ENCODE assay signal across 9 cellular contexts in the genomic region with DNA sequence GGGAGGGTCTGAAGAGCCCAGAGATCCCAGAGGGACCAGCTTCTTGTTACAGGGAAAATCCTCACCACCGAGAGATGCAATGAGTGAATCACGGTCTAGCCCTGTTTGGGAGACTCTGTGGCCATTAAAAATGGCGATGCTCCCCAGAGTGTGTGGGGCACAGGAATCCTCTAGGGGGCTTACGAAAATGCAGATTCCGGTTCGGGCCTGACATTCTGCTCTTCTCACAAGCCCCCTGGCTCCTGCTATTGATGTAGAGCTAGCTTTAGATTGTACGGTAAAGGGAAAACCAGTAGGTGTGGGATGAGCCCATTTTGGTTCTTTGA. TPM values are rescaled to one million over a fixed set of nuclear protein-coding genes. Genes with fewer than 3 reads are reported as not detected.
DNase-seq lines count a peak whose midpoint lies in the region; ATAC-seq lines count a peak whose summit lies in the region.
"Had no signal": no experiment of that assay in that cellular context is flagged by ENCODE, and none has a peak within 500 bp of the region (broad histone marks: within the 10 kb centered on the region; RNA-seq: fewer than 3 reads in every experiment).

No MANE protein-coding gene starts in this region.

- peaks cover 42% of the 10 kb centered on the region for H3K27me3 Mint-ChIP-seq in activated T-helper 1 cell treated with anti-CD3 and anti-CD28 coated beads, Interleukin-12 subunit alpha, Interleukin-12 subunit beta, Interleukin-2, Interleukin-4 antibody, amounts not matched to agents 30 ng/mL and 10 ng/mL and 1 ng/mL, durations not matched to agents 14 hours and 24 hours and 36 hours (ENCODE audit: insufficient read depth)
- peaks cover 79% of the 10 kb centered on the region for H3K27me3 Mint-ChIP-seq in stimulated activated memory B cell treated with anti-CD40 and anti-IgM and Interleukin-4, amounts not matched to agents 10 μg/mL and 1 μg/mL and 100 μg/mL, for 72 hours

- DNase-seq in NCI-H82 (lab: John Stamatoyannopoulos, UW) (peak; percentile 52), NCI-H82 treated with DMSO at 0.1 percent for 48 hours (lab: John Stamatoyannopoulos, UW; ENCODE audit: unreplicated experiment) (no peak), middle frontal gyrus (ENCODE audit: extremely low spot score, low spot score) (no peak), NCI-H1048 (lab: John Stamatoyannopoulos, UW) (no peak)
- DNase-seq in activated T-helper 1 cell treated with anti-CD3 and anti-CD28 coated beads, Interleukin-12 subunit alpha, Interleukin-12 subunit beta, Interleukin-2, Interleukin-4 antibody, amounts not matched to agents 30 ng/mL and 10 ng/mL and 1 ng/mL, durations not matched to agents 14 hours and 24 hours and 36 hours (ENCODE audit: low spot score): no peak
- DNase-seq in activated effector memory CD4-positive, alpha-beta T cell treated with Interleukin-2 at 50 U/mL for 16 hours: no peak
- DNase-seq: adrenal gland had no signal

- H3K9me3 Mint-ChIP-seq in activated T-helper 1 cell treated with anti-CD3 and anti-CD28 coated beads, Interleukin-12 subunit alpha, Interleukin-12 subunit beta, Interleukin-2, Interleukin-4 antibody, amounts not matched to agents 30 ng/mL and 10 ng/mL and 1 ng/mL, durations not matched to agents 14 hours and 24 hours and 36 hours: no peaks in the 10 kb centered on the region
- H3K9me3 Mint-ChIP-seq in stimulated activated memory B cell treated with anti-CD40 and anti-IgM and Interleukin-4, amounts not matched to agents 10 μg/mL and 1 μg/mL and 100 μg/mL, for 72 hours: no peaks in the 10 kb centered on the region

- H3K27ac Mint-ChIP-seq in activated T-helper 1 cell treated with anti-CD3 and anti-CD28 coated beads, Interleukin-12 subunit alpha, Interleukin-12 subunit beta, Interleukin-2, Interleukin-4 antibody, amounts not matched to agents 30 ng/mL and 10 ng/mL and 1 ng/mL, durations not matched to agents 14 hours and 24 hours and 36 hours: peak overlapping the region; percentile 7
- no peak overlapping the region for H3K27ac Mint-ChIP-seq in stimulated activated memory B cell treated with anti-CD40 and anti-IgM and Interleukin-4, amounts not matched to agents 10 μg/mL and 1 μg/mL and 100 μg/mL, for 72 hours

- H3K36me3 Mint-ChIP-seq in activated T-helper 1 cell treated with anti-CD3 and anti-CD28 coated beads, Interleukin-12 subunit alpha, Interleukin-12 subunit beta, Interleukin-2, Interleukin-4 antibody, amounts not matched to agents 30 ng/mL and 10 ng/mL and 1 ng/mL, durations not matched to agents 14 hours and 24 hours and 36 hours (ENCODE audit: low read depth): no peaks in the 10 kb centered on the region
- H3K36me3 Mint-ChIP-seq in stimulated activated memory B cell treated with anti-CD40 and anti-IgM and Interleukin-4, amounts not matched to agents 10 μg/mL and 1 μg/mL and 100 μg/mL, for 72 hours: no peaks in the 10 kb centered on the region

- peak overlapping the region; percentile 46 for H3K4me3 Mint-ChIP-seq in activated T-helper 1 cell treated with anti-CD3 and anti-CD28 coated beads, Interleukin-12 subunit alpha, Interleukin-12 subunit beta, Interleukin-2, Interleukin-4 antibody, amounts not matched to agents 30 ng/mL and 10 ng/mL and 1 ng/mL, durations not matched to agents 14 hours and 24 hours and 36 hours
- peak overlapping the region; percentile 83 for H3K4me3 Mint-ChIP-seq in stimulated activated memory B cell treated with anti-CD40 and anti-IgM and Interleukin-4, amounts not matched to agents 10 μg/mL and 1 μg/mL and 100 μg/mL, for 72 hours

- ATAC-seq in stimulated activated memory B cell treated with anti-CD40 and anti-IgM and Interleukin-4, amounts not matched to agents 10 μg/mL and 1 μg/mL and 100 μg/mL, for 72 hours: peak; percentile 34

- peaks cover 21% of the 10 kb centered on the region for H3K4me1 Mint-ChIP-seq in activated T-helper 1 cell treated with anti-CD3 and anti-CD28 coated beads, Interleukin-12 subunit alpha, Interleukin-12 subunit beta, Interleukin-2, Interleukin-4 antibody, amounts not matched to agents 30 ng/mL and 10 ng/mL and 1 ng/mL, durations not matched to agents 14 hours and 24 hours and 36 hours (ENCODE audit: low read depth)
- peaks cover 14% of the 10 kb centered on the region for H3K4me1 Mint-ChIP-seq in stimulated activated memory B cell treated with anti-CD40 and anti-IgM and Interleukin-4, amounts not matched to agents 10 μg/mL and 1 μg/mL and 100 μg/mL, for 72 hours

- peak overlapping the region; percentile 60 for H3K4me3 ChIP-seq in iPS-11a (ENCODE audit: low read depth, low read length)

- intact Hi-C loops in activated T-helper 1 cell treated with anti-CD3 and anti-CD28 coated beads, Interleukin-12 subunit alpha, Interleukin-12 subunit beta, Interleukin-2, Interleukin-4 antibody, amounts not matched to agents 30 ng/mL and 10 ng/mL and 1 ng/mL, durations not matched to agents 14 hours and 24 hours and 36 hours (cut with micrococcal nuclease): loop anchor here (5.0 kb wide), 1 partner anchor 109 kb away; no protein-coding TSS in a partner anchor

RNA-seq across cellular contexts. Expression of a gene that starts 35.5 kb away (rescaled TPM):
- 0.31 TPM in 1 of 2 replicates, not detected in the other for total RNA-seq in activated T-helper 1 cell treated with anti-CD3 and anti-CD28 coated beads, Interleukin-12 subunit alpha, Interleukin-12 subunit beta, Interleukin-2, Interleukin-4 antibody, amounts not matched to agents 30 ng/mL and 10 ng/mL and 1 ng/mL, durations not matched to agents 14 hours and 24 hours and 36 hours
